1 cellular context compared by ENCODE assay signal in the genomic region with DNA sequence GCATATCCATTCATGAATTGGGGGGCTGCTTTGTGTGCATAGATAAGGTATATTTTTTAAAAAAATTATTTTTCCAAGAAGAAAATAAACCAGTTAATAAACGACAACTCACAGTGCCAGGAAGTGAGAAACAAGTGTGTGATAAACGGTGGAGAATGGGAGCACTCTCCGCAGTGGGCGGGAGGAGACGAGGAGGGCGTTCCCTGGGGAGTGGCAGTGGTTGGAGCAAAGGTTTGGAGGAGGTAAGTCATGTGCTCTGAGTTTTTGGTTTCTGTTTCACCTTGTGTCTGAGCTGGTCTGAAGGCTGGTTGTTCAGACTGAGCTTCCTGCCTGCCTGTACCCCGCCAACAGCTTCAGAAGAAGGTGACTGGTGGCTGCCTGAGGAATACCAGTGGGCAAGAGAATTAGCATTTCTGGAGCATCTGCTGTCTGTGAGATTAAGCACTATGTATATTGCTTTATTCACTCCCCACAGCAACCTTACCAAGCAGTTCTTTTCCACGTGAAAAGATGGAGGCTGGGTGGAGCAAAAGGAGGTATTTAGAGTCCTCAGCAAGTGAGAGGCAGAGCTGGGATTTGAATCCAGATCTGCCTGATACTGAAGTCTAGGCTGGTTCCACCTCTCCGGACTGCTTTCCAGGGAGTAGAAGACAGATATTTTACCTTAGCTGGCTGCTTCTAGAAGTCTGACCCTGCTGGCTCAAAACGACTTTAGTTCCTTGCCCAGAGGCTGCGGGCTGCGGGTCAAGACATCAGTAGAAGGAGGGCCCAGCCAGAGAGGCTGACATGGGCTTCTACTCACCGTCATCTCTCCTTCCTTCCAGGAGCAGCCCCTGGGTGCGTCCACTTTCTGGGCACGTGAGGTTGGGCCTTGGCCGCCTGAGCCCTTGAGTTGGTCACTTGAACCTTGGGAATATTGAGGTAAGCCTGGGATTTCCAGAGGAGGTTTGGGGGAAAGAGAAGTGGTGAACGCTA.
TF ChIP-seq lines count a peak whose summit lies in the region.

No MANE protein-coding gene starts in this region.

TF ChIP-seq in SK-N-SH, 30 proteins besides CTCF, POLR2A, EP300 and RAD21 (continued from another document):
- TF ChIP-seq, protein P1, sequence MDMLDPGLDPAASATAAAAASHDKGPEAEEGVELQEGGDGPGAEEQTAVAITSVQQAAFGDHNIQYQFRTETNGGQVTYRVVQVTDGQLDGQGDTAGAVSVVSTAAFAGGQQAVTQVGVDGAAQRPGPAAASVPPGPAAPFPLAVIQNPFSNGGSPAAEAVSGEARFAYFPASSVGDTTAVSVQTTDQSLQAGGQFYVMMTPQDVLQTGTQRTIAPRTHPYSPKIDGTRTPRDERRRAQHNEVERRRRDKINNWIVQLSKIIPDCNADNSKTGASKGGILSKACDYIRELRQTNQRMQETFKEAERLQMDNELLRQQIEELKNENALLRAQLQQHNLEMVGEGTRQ (IDR thresholded peaks at IDR 0.05; ENCODE audit: borderline replicate concordance, low read depth, low read length) = no peak
- TF ChIP-seq TCF12 (IDR thresholded peaks at IDR 0.05) (no peak), MEF2A (IDR thresholded peaks at IDR 0.05; ENCODE audit: borderline replicate concordance, low read depth) (no peak), REST (IDR thresholded peaks at IDR 0.05; ENCODE audit: low read depth, low read length) (no peak), RXRA (IDR thresholded peaks at IDR 0.05; ENCODE audit: borderline replicate concordance, low read depth) (no peak), RCOR1 (IDR thresholded peaks at IDR 0.05; ENCODE audit: low read length) (no peak), GABPA (IDR thresholded peaks at IDR 0.05; ENCODE audit: low read depth) (no peak)
- TF ChIP-seq, protein P2, sequence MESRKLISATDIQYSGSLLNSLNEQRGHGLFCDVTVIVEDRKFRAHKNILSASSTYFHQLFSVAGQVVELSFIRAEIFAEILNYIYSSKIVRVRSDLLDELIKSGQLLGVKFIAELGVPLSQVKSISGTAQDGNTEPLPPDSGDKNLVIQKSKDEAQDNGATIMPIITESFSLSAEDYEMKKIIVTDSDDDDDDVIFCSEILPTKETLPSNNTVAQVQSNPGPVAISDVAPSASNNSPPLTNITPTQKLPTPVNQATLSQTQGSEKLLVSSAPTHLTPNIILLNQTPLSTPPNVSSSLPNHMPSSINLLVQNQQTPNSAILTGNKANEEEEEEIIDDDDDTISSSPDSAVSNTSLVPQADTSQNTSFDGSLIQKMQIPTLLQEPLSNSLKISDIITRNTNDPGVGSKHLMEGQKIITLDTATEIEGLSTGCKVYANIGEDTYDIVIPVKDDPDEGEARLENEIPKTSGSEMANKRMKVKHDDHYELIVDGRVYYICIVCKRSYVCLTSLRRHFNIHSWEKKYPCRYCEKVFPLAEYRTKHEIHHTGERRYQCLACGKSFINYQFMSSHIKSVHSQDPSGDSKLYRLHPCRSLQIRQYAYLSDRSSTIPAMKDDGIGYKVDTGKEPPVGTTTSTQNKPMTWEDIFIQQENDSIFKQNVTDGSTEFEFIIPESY (IDR thresholded peaks at IDR 0.05; ENCODE audit: borderline replicate concordance, low read depth) = no peak
